In genomic region chr5:132962429-132962928, GRCh38 we compare ENCODE assay signal across 8 cellular contexts. TPM values are rescaled to one million over a fixed set of nuclear protein-coding genes. Genes with fewer than 3 reads are reported as not detected.
DNase-seq lines count a peak whose midpoint lies in the region; ATAC-seq, FAIRE-seq and TF ChIP-seq lines count a peak whose summit lies in the region.

No MANE protein-coding gene starts in this region.

- DNase-seq in Calu3 (peak; percentile 38), HTR-8/SVneo (ENCODE audit: insufficient read length, low spot score) (peak; percentile 35), OCI-M1 (lab: John Stamatoyannopoulos, UW) (peak; percentile 79), brain microvascular endothelial cell (peak; percentile 43), gastrocnemius medialis (no peak)

- TF ChIP-seq POLR2A in gastrocnemius medialis (IDR thresholded peaks at IDR 0.05) = peak in 1 of 2 donors; percentile 54

- in situ Hi-C loops in brain microvascular endothelial cell (cut with HindIII; ENCODE audit: low pct_ligation_motif_present, low sequenced_read_pairs) (no loop called here), gastrocnemius medialis (cut with MboI; ENCODE audit: low sequenced_read_pairs in 4 of 4) (no loop called here)

- FAIRE-seq in HTR-8/SVneo (lab: Jason Lieb, UNC) = no peak

- ATAC-seq in gastrocnemius medialis = peak; percentile 45 to 67
- no peak for ATAC-seq in HG03280 (IDR thresholded peaks at IDR 0.05; ENCODE audit: unreplicated experiment)
- ATAC-seq in GM21381 (IDR thresholded peaks at IDR 0.05; ENCODE audit: unreplicated experiment) = no peak

- CTCF ChIA-PET in Calu3 (lab: Charles Lee) = interaction anchor here (0.6 to 0.8 kb wide), 4 partner anchors 65 to 1011 kb away, joined by 3 to 4 read pairs (median 4); no protein-coding TSS in a partner anchor

- peak overlapping the region; percentile 86 for H3K4me3 Mint-ChIP-seq in Calu3 (ENCODE audit: low read depth, unreplicated experiment)

- H3K36me3 ChIP-seq in brain microvascular endothelial cell (replicated peaks) (peaks cover 4% of the 10 kb centered on the region), gastrocnemius medialis (no peaks in the 10 kb centered on the region)

- intact Hi-C loops in Calu3 (cut with micrococcal nuclease; ENCODE audit: unreplicated experiment) = loop anchor here (2.0 kb wide), 2 partner anchors 64 to 90 kb away; partner anchors contain the start of genes HSPA4 and ZCCHC10
- intact Hi-C loops in gastrocnemius medialis (cut with DNase I; ENCODE audit: low total_unique reads) = loop anchor here (5.0 kb wide), 2 partner anchors 55 to 95 kb away; partner anchors contain the start of genes GDF9 and UQCRQ

- H3K9me3 ChIP-seq in iPS-18c (ENCODE audit: control insufficient read depth, insufficient read depth, low read length) = peaks cover 2% of the 10 kb centered on the region
- no peaks in the 10 kb centered on the region for H3K9me3 ChIP-seq in gastrocnemius medialis

- H3K27ac Mint-ChIP-seq in Calu3 (ENCODE audit: unreplicated experiment) = peak overlapping the region; percentile 98

- BruUV-seq in Calu3 (replicated peaks; lab: Mats Ljungman, UMichigan) = TSS peak; percentile 52

- TF ChIP-seq CTCF in Calu3 (IDR thresholded peaks at IDR 0.05; ENCODE audit: unreplicated experiment) (no peak), brain microvascular endothelial cell (IDR thresholded peaks at IDR 0.05; ENCODE audit: low read depth, low read length, missing control alignments) (no peak), gastrocnemius medialis (IDR thresholded peaks at IDR 0.05 in 4 of 5, conservative IDR thresholded peaks at IDR 0.05 in 1 of 5) (no peak)

- H3K9me3 Mint-ChIP-seq in Calu3 (ENCODE audit: low read depth, unreplicated experiment) = no peaks in the 10 kb centered on the region

- no peaks in the 10 kb centered on the region for H3K27me3 Mint-ChIP-seq in Calu3 (ENCODE audit: unreplicated experiment)

- H3K27ac ChIP-seq in brain microvascular endothelial cell (peak overlapping the region; percentile 97), gastrocnemius medialis (peak overlapping the region; percentile 97 to 100 (median 99))

- peak overlapping the region; percentile 65 for H3K4me3 ChIP-seq in brain microvascular endothelial cell (ENCODE audit: low read depth, low read length)
- H3K4me3 ChIP-seq in iPS-18c (ENCODE audit: insufficient read depth, low read depth, low read length) = peak overlapping the region; percentile 92
- peak overlapping the region; percentile 89 to 96 (median 92) for H3K4me3 ChIP-seq in gastrocnemius medialis

- no peaks in the 10 kb centered on the region for H3K4me1 Mint-ChIP-seq in Calu3 (ENCODE audit: low read depth, unreplicated experiment)

- no peaks in the 10 kb centered on the region for H3K27me3 ChIP-seq in brain microvascular endothelial cell (replicated peaks)
- no peaks in the 10 kb centered on the region for H3K27me3 ChIP-seq in gastrocnemius medialis

- H3K4me1 ChIP-seq in gastrocnemius medialis = peaks cover 35 to 36% of the 10 kb centered on the region in 2 donors

- H3K36me3 Mint-ChIP-seq in Calu3 (ENCODE audit: insufficient read depth, unreplicated experiment) = peaks cover 42% of the 10 kb centered on the region

RNA-seq across cellular contexts. Expression of gene AFF4, which starts 1.0 kb away (rescaled TPM):
- total RNA-seq in Calu3 (2022) (87.1 and 102 TPM in 2 replicates), gastrocnemius medialis (100 to 1,000 TPM in 1 of 4 donors, 10 to 100 TPM in 3; 36.7 to 153 (median 67.5) TPM)

Comparison
In these comparisons a context has a peak if more than half of its experiments do, and no peak if none do; other contexts are left out.
1. DNase-seq: peak in Calu3 (single experiment), HTR-8/SVneo (single experiment), OCI-M1 (single experiment) and brain microvascular endothelial cell (single experiment); none in gastrocnemius medialis (0 of 2).
2. ATAC-seq: peak in gastrocnemius medialis (2 of 2); none in HG03280 (single experiment) and GM21381 (single experiment).
3. Peak in every context shown above with its lines, with median percentiles within 50 percentile points of each other: H3K4me3 ChIP-seq.